22 cellular contexts compared by ENCODE assay signal in the genomic region with DNA sequence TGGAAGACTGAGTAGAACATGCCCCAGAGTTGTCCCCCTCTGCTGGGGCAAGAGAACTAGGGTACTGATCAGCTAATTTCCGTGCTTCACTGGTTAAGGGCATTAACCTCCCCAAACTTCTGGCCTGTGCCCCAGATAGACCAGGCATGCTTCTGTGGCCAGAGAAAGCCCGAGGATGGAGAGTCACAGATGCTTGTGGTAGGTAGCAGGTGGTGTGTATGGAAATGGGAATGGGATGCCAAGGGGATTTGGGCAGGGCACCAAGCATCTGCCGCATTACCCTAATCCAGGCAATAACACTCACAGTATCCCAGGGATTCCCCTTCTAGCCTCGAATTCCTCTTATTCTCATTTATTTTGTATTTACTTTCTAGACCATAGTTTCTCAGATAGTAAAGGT.
"Had no signal": no experiment of that assay in that cellular context is flagged by ENCODE, and none has a peak within 500 bp of the region (broad histone marks: within the 10 kb centered on the region; RNA-seq: fewer than 3 reads in every experiment).

No MANE protein-coding gene starts in this region.

- H3K4me3 Mint-ChIP-seq: activated CD8-positive, alpha-beta memory T cell treated with anti-CD3 and anti-CD28 coated beads, Interleukin-2, amount 10 ng/mL, durations not matched to agents 7 days and 5 days; activated T-cell treated with anti-CD3 and anti-CD28 coated beads, Interleukin-2, amount 50 U/mL, for 24 hours; brain; dendritic cell treated with granulocyte-macrophage colony-stimulating factor and Interleukin-4, amounts not matched to agents 40 ng/mL and 50 ng/mL, for 4 days; nephron progenitor cell had no signal

- H3K9me3 ChIP-seq: prostate gland had no signal

- H3K27me3 ChIP-seq: foreskin keratinocyte, transverse colon had no signal

- H3K36me3 Mint-ChIP-seq: brain had no signal

- H3K4me1 Mint-ChIP-seq: brain, nephron progenitor cell had no signal

- H3K27ac ChIP-seq: foreskin keratinocyte, prostate gland, transverse colon, VCaP had no signal

- DNase-seq: activated CD4-positive, alpha-beta memory T cell treated with anti-CD3 and anti-CD28 coated beads for 36 hours; activated CD4-positive, alpha-beta T cell treated with anti-CD3 and anti-CD28 coated beads for 36 hours; activated CD8-positive, alpha-beta memory T cell treated with anti-CD3 and anti-CD28 coated beads, Interleukin-2, amount 10 ng/mL, durations not matched to agents 7 days and 5 days; activated effector memory CD4-positive, alpha-beta T cell treated with Interleukin-2 at 50 U/mL for 16 hours; activated T-cell treated with anti-CD3 and anti-CD28 coated beads, Interleukin-2, amount 50 U/mL, for 24 hours; cerebellar nuclear complex; effector memory CD4-positive, alpha-beta T cell; foreskin keratinocyte; glutamatergic neuron; hypothalamus; left ventricle myocardium superior; mesenchymal stem cell; nephron progenitor cell; right cardiac atrium; small intestine; stimulated activated naive CD8-positive, alpha-beta T cell treated with anti-CD3 and anti-CD28 coated beads, Interleukin-15, Interleukin-2, amounts not matched to agents 100 U/mL and 50 U/mL, for 24 hours; T-helper 1 cell; transverse colon had no signal

- H3K27ac Mint-ChIP-seq: activated CD8-positive, alpha-beta memory T cell treated with anti-CD3 and anti-CD28 coated beads, Interleukin-2, amount 10 ng/mL, durations not matched to agents 7 days and 5 days; activated T-cell treated with anti-CD3 and anti-CD28 coated beads, Interleukin-2, amount 50 U/mL, for 24 hours; brain; dendritic cell treated with granulocyte-macrophage colony-stimulating factor and Interleukin-4, amounts not matched to agents 40 ng/mL and 50 ng/mL, for 4 days; nephron progenitor cell had no signal

- H3K36me3 ChIP-seq: prostate gland, transverse colon had no signal

- H3K4me3 ChIP-seq: prostate gland, transverse colon had no signal

- H3K4me1 ChIP-seq: foreskin keratinocyte, prostate gland, transverse colon had no signal

- H3K27me3 Mint-ChIP-seq: activated CD4-positive, alpha-beta memory T cell treated with anti-CD3 and anti-CD28 coated beads for 36 hours; activated CD4-positive, alpha-beta T cell treated with anti-CD3 and anti-CD28 coated beads for 36 hours; activated CD8-positive, alpha-beta memory T cell treated with anti-CD3 and anti-CD28 coated beads, Interleukin-2, amount 10 ng/mL, durations not matched to agents 7 days and 5 days; activated T-cell treated with anti-CD3 and anti-CD28 coated beads, Interleukin-2, amount 50 U/mL, for 24 hours; brain; dendritic cell treated with granulocyte-macrophage colony-stimulating factor and Interleukin-4, amounts not matched to agents 40 ng/mL and 50 ng/mL, for 4 days had no signal

- ATAC-seq: activated CD8-positive, alpha-beta memory T cell treated with anti-CD3 and anti-CD28 coated beads, Interleukin-2, amount 10 ng/mL, durations not matched to agents 7 days and 5 days; foreskin keratinocyte; left ventricle myocardium superior; right cardiac atrium had no signal
